Comparison of ENCODE assay signal across 1 cellular context in the genomic region with DNA sequence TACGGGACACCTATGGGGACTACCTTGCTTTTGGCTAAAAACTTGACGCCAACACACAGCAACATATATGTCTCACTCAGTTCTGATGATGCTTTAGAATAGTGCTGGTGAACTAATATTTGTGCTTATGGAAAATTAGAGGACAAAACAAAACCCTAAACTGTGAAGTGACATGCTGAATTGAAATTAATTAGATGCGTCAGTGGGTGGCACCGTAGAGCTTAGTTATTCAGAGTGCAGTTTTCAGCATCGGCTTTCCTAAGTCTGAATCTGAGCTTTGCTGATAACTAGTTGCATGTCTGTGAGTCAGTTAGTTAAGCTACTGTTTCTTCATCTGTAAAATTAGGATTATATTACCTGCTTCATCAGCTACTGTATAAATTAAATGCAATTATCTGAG.
TF ChIP-seq lines count a peak whose summit lies in the region.

No MANE protein-coding gene starts in this region.

TF ChIP-seq in GM23338, 12 proteins besides CTCF, POLR2A, EP300 and RAD21 (continued from another document):
- TF ChIP-seq REST (IDR thresholded peaks at IDR 0.05; ENCODE audit: unreplicated experiment) (no peak), NANOG (IDR thresholded peaks at IDR 0.05; ENCODE audit: borderline replicate concordance) (no peak), JUNB (IDR thresholded peaks at IDR 0.05; ENCODE audit: unreplicated experiment) (no peak), EZH2phosphoT487 (IDR thresholded peaks at IDR 0.05; ENCODE audit: unreplicated experiment) (no peak), ZNF114 (CRISPR knock-in tag; IDR thresholded peaks at IDR 0.05) (no peak), CREB1 (CRISPR knock-in tag; IDR thresholded peaks at IDR 0.05; ENCODE audit: low read depth) (no peak), ZNF331 (CRISPR knock-in tag; IDR thresholded peaks at IDR 0.05; ENCODE audit: low read depth) (no peak), STAT1 (IDR thresholded peaks at IDR 0.05; ENCODE audit: unreplicated experiment) (no peak)
- TF ChIP-seq, protein P1, sequence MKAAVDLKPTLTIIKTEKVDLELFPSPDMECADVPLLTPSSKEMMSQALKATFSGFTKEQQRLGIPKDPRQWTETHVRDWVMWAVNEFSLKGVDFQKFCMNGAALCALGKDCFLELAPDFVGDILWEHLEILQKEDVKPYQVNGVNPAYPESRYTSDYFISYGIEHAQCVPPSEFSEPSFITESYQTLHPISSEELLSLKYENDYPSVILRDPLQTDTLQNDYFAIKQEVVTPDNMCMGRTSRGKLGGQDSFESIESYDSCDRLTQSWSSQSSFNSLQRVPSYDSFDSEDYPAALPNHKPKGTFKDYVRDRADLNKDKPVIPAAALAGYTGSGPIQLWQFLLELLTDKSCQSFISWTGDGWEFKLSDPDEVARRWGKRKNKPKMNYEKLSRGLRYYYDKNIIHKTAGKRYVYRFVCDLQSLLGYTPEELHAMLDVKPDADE (IDR thresholded peaks at IDR 0.05): no peak
TF ChIP-seq in GM23338: peak in this region for 0.
